ENCODE assay signal across 8 cellular contexts in genomic region chr16:28317040-28317880, GRCh38. TPM values are rescaled to one million over a fixed set of nuclear protein-coding genes. Genes with fewer than 3 reads are reported as not detected.
A peak's percentile ranks its signal among the peaks of the same experiment; 100 is the strongest.
DNase-seq lines count a peak whose midpoint lies in the region; ATAC-seq and TF ChIP-seq lines count a peak whose summit lies in the region.

No MANE protein-coding gene starts in this region.

- no peak overlapping the region for H2BK120ac ChIP-seq in mesendoderm (ENCODE audit: low read depth, low read length)

- H3K4me3 ChIP-seq in MM.1S (ENCODE audit: low read length) (no peak overlapping the region), colonic mucosa (no peak overlapping the region), mesendoderm (ENCODE audit: low read length) (no peak overlapping the region)

- WGBS in mesendoderm (ENCODE audit: extremely low coverage, insufficient coverage, low lambda C conversion rate), result no CpG with 5 or more reads among the region's 22 CpGs

- TF ChIP-seq CTCF in MM.1S (IDR thresholded peaks at IDR 0.05; ENCODE audit: low read length) (peak; percentile 91), colonic mucosa (IDR thresholded peaks at IDR 0.05) (peak; percentile 88)

- no peaks in the 10 kb centered on the region for H3K9me2 ChIP-seq in MM.1S (replicated peaks; ENCODE audit: insufficient read depth, low read length)

- no peak overlapping the region for H3K23ac ChIP-seq in mesendoderm (ENCODE audit: low read length)

- H3K4me1 ChIP-seq in MM.1S (ENCODE audit: low read length), result no peaks in the 10 kb centered on the region
- H3K4me1 ChIP-seq in colonic mucosa, result no peaks in the 10 kb centered on the region
- no peaks in the 10 kb centered on the region for H3K4me1 ChIP-seq in mesendoderm (ENCODE audit: control insufficient read depth, low read depth, low read length)

- DNase-seq in GM04504 (ENCODE audit: low read depth) (peak; percentile 16), MM.1S (peak; percentile 57), colonic mucosa (peak; percentile 55), mesendoderm (peak; percentile 71)
- DNase-seq in activated CD4-positive, alpha-beta T cell treated with anti-CD3 and anti-CD28 coated beads, Interleukin-2, amount 50 U/mL, for 1 hour, result peak; percentile 74
- peak; percentile 49 to 65 for DNase-seq in stimulated activated CD8-positive, alpha-beta memory T cell treated with anti-CD3 and anti-CD28 coated beads, Interleukin-4, amount 100 ng/mL, for 1 hour (ENCODE audit: low read depth in 2 of 2, low spot score in 1 of 2)

- no peak overlapping the region for H2BK5ac ChIP-seq in mesendoderm (ENCODE audit: low read length)

- H4K8ac ChIP-seq in mesendoderm (ENCODE audit: low read depth, low read length), result no peak overlapping the region

- no peak overlapping the region for H2BK15ac ChIP-seq in mesendoderm (replicated peaks; ENCODE audit: low read depth)

- no peaks in the 10 kb centered on the region for H4K20me1 ChIP-seq in MM.1S (ENCODE audit: insufficient read depth, low read length)

- no peak overlapping the region for H3K4ac ChIP-seq in mesendoderm (ENCODE audit: low read depth, low read length)

- H3K27ac ChIP-seq in MM.1S (ENCODE audit: low read length) (no peak overlapping the region), colonic mucosa (no peak overlapping the region), mesendoderm (ENCODE audit: low read depth, low read length) (no peak overlapping the region)

- H3K9me3 ChIP-seq in MM.1S (replicated peaks; ENCODE audit: insufficient read depth, low read length) (no peaks in the 10 kb centered on the region), colonic mucosa (no peaks in the 10 kb centered on the region)

- no peak overlapping the region for H2AFZ ChIP-seq in MM.1S (ENCODE audit: low read length)

- no peak overlapping the region for H2AK5ac ChIP-seq in mesendoderm (ENCODE audit: low read length)

- H3K27me3 ChIP-seq in MM.1S (replicated peaks; ENCODE audit: insufficient read depth, low read length), result peaks cover 43% of the 10 kb centered on the region
- H3K27me3 ChIP-seq in colonic mucosa, result no peaks in the 10 kb centered on the region
- H3K27me3 ChIP-seq in mesendoderm (ENCODE audit: insufficient read depth, low read length, poor library complexity), result no peaks in the 10 kb centered on the region

- H4K5ac ChIP-seq in mesendoderm (ENCODE audit: low read length), result no peak overlapping the region

- no peaks in the 10 kb centered on the region for H3K79me2 ChIP-seq in MM.1S (ENCODE audit: low read length)
- H3K79me2 ChIP-seq in mesendoderm (ENCODE audit: control insufficient read depth, insufficient read depth, low read length), result no peaks in the 10 kb centered on the region

- H3F3A ChIP-seq in MM.1S (ENCODE audit: insufficient read depth, low read length), result no peaks in the 10 kb centered on the region

- no peaks in the 10 kb centered on the region for H3K79me1 ChIP-seq in mesendoderm (ENCODE audit: low read length)

- H3K36me3 ChIP-seq in MM.1S (replicated peaks; ENCODE audit: insufficient read depth, low read length) (no peaks in the 10 kb centered on the region), colonic mucosa (no peaks in the 10 kb centered on the region), mesendoderm (ENCODE audit: control insufficient read depth, insufficient read depth, low read length) (no peaks in the 10 kb centered on the region)

- H3K18ac ChIP-seq in mesendoderm (ENCODE audit: low read length), result no peak overlapping the region

- no peak overlapping the region for H3K56ac ChIP-seq in mesendoderm (ENCODE audit: low read length)

- H3K9ac ChIP-seq in MM.1S (ENCODE audit: low read length) (no peak overlapping the region), colonic mucosa (ENCODE audit: low read depth in 2 of 2, low read length in 2 of 2) (peak overlapping the region in 1 of 2 donors; percentile 12), mesendoderm (ENCODE audit: low read length) (no peak overlapping the region)

- intact Hi-C loops in colonic mucosa (cut with DNase I), result no loop called here

- no peak overlapping the region for H3K4me2 ChIP-seq in MM.1S (ENCODE audit: low read depth, low read length)
- H3K4me2 ChIP-seq in mesendoderm (ENCODE audit: low read length), result no peak overlapping the region

- no peak for ATAC-seq in GM18520 (IDR thresholded peaks at IDR 0.05; ENCODE audit: unreplicated experiment)
- ATAC-seq in GM19023 (IDR thresholded peaks at IDR 0.05; ENCODE audit: unreplicated experiment), result no peak

RNA-seq across cellular contexts. Expression of gene SBK1, which starts 24.9 kb away (rescaled TPM):
- total RNA-seq in colonic mucosa, result 1 to 10 TPM; 1.0 to 1.4 TPM
- polyA plus RNA-seq in mesendoderm (2013, experiment 1 of 2), result 43.5 TPM
- 44.5 TPM for polyA plus RNA-seq in mesendoderm (2013, experiment 2 of 2)

RNA-seq across cellular contexts. Expression of gene NPIPB6, which starts 46.0 kb away (rescaled TPM):
- total RNA-seq in colonic mucosa, result 1 to 10 TPM in 1 of 2 donors, under 1 TPM in 1; 0.42 to 1.2 TPM
- polyA plus RNA-seq in mesendoderm (2013, experiment 1 of 2), result 0.18 TPM
- polyA plus RNA-seq in mesendoderm (2013, experiment 2 of 2), result 0.13 TPM

Comparison
In these comparisons a context has a peak if more than half of its experiments do, and no peak if none do; other contexts are left out.
1. DNase-seq: peak in every context shown above with its lines; median percentile 74 in activated CD4-positive, alpha-beta T cell treated with anti-CD3 and anti-CD28 coated beads, Interleukin-2, amount 50 U/mL, for 1 hour; 71 in mesendoderm; 57 in MM.1S; 57 in stimulated activated CD8-positive, alpha-beta memory T cell treated with anti-CD3 and anti-CD28 coated beads, Interleukin-4, amount 100 ng/mL, for 1 hour; 55 in colonic mucosa; 16 in GM04504.